ENCODE assay signal across 36 cellular contexts in the genomic region with DNA sequence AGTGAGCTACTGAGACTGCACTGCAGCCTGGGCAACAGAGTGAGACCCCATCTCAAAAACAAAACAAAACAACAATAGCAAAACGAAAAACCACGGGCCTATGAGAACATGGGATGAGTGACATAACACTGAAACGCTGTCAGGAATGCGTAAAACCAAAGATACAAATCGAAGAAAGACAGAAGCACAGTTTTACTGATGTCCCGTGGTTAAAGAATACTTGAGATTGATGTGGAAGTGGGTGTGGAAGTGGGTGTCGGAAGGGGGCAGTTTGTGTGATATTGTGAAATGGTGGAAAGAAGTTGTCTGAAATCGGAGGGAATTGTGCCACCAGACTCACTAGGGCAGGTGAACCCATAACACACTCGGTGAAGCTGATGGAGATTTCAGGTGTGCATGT. TPM values are rescaled to one million over a fixed set of nuclear protein-coding genes. Genes with fewer than 3 reads are reported as not detected.
"Had no signal": no experiment of that assay in that cellular context is flagged by ENCODE, and none has a peak within 500 bp of the region (broad histone marks: within the 10 kb centered on the region; RNA-seq: fewer than 3 reads in every experiment).

No MANE protein-coding gene starts in this region.

- H3K4me3 ChIP-seq: PC-9, SK-N-MC had no signal

- H3K27ac Mint-ChIP-seq: activated CD8-positive, alpha-beta T cell treated with anti-CD3 and anti-CD28 coated beads for 36 hours; activated naive CD4-positive, alpha-beta T cell treated with anti-CD3 and anti-CD28 coated beads for 36 hours; activated naive CD8-positive, alpha-beta T cell; activated naive CD8-positive, alpha-beta T cell treated with anti-CD3 and anti-CD28 coated beads, Interleukin-2, amount 50 U/mL, for 24 hours; activated T-cell treated with anti-CD3 and anti-CD28 coated beads, Interleukin-2, amount 50 U/mL, for 24 hours; activated T-helper 2 cell treated with anti-CD3 and anti-CD28 coated beads, Interferon-gamma antibody, Interleukin-2, Interleukin-4, amounts not matched to agents 10 μg/mL and 5 μg/mL and 100 μg/mL, durations not matched to agents 14 hours and 24 hours and 36 hours had no signal

- H3K9me3 Mint-ChIP-seq: activated CD8-positive, alpha-beta T cell treated with anti-CD3 and anti-CD28 coated beads for 36 hours; activated naive CD4-positive, alpha-beta T cell treated with anti-CD3 and anti-CD28 coated beads for 36 hours; activated naive CD8-positive, alpha-beta T cell treated with anti-CD3 and anti-CD28 coated beads, Interleukin-2, amount 50 U/mL, for 24 hours; activated T-cell treated with anti-CD3 and anti-CD28 coated beads, Interleukin-2, amount 50 U/mL, for 24 hours; activated T-helper 2 cell treated with anti-CD3 and anti-CD28 coated beads, Interferon-gamma antibody, Interleukin-2, Interleukin-4, amounts not matched to agents 10 μg/mL and 5 μg/mL and 100 μg/mL, durations not matched to agents 14 hours and 24 hours and 36 hours; brain had no signal

- H3K36me3 Mint-ChIP-seq: brain had no signal

- H3K4me2 ChIP-seq: PC-9 had no signal

- FAIRE-seq: bronchial epithelial cell, RCC 7860, TTC549 had no signal

- H3K4me1 Mint-ChIP-seq: brain had no signal

- H2AFZ ChIP-seq: PC-9 had no signal

- DNase-seq: activated CD4-positive, alpha-beta T cell treated with anti-CD3 and anti-CD28 coated beads for 4 hours; activated CD4-positive, alpha-beta T cell treated with anti-CD3 and anti-CD28 coated beads, Interleukin-2, amount 50 U/mL, for 1 hour; activated CD8-positive, alpha-beta T cell treated with anti-CD3 and anti-CD28 coated beads for 36 hours; activated gamma-delta T cell; activated naive CD4-positive, alpha-beta T cell treated with anti-CD3 and anti-CD28 coated beads for 36 hours; activated naive CD8-positive, alpha-beta T cell treated with anti-CD3 and anti-CD28 coated beads, Interleukin-2, amount 50 U/mL, for 24 hours; activated T-cell treated with anti-CD3 and anti-CD28 coated beads, Interleukin-2, amount 50 U/mL, for 24 hours; anterior cingulate cortex; caudate nucleus; cerebellar nuclear complex; Karpas-422; NCI-H1105 treated with DMSO at 0.1 percent for 48 hours; NCI-H1436; NCI-H1694; NCI-H2029; NCI-H2107; NCI-H2171; NCI-H510A; NCI-H526; NCI-H748 treated with DMSO at 0.1 percent for 48 hours; PC-9; Right ventricle myocardium superior; T1000 had no signal

- ATAC-seq: activated CD4-positive, CD25-positive, alpha-beta regulatory T cell treated with anti-CD3 and anti-CD28 coated beads, Interleukin-2, amount 50 U/mL, for 24 hours; activated CD8-positive, alpha-beta T cell treated with anti-CD3 and anti-CD28 coated beads for 36 hours; activated naive CD8-positive, alpha-beta T cell treated with anti-CD3 and anti-CD28 coated beads, Interleukin-2, amount 50 U/mL, for 24 hours had no signal

- H3K4me3 Mint-ChIP-seq: activated CD8-positive, alpha-beta T cell treated with anti-CD3 and anti-CD28 coated beads for 36 hours; activated naive CD4-positive, alpha-beta T cell treated with anti-CD3 and anti-CD28 coated beads for 36 hours; activated naive CD8-positive, alpha-beta T cell; activated naive CD8-positive, alpha-beta T cell treated with anti-CD3 and anti-CD28 coated beads, Interleukin-2, amount 50 U/mL, for 24 hours; activated T-cell treated with anti-CD3 and anti-CD28 coated beads, Interleukin-2, amount 50 U/mL, for 24 hours; brain had no signal

- H3K27ac ChIP-seq: PC-9, SK-N-MC had no signal

- H3K27me3 Mint-ChIP-seq: activated CD8-positive, alpha-beta T cell treated with anti-CD3 and anti-CD28 coated beads for 36 hours; activated naive CD8-positive, alpha-beta T cell; activated naive CD8-positive, alpha-beta T cell treated with anti-CD3 and anti-CD28 coated beads, Interleukin-2, amount 50 U/mL, for 24 hours; activated T-cell treated with anti-CD3 and anti-CD28 coated beads, Interleukin-2, amount 50 U/mL, for 24 hours had no signal

RNA-seq across cellular contexts. Expression of a gene that starts 9.5 kb away (rescaled TPM):
- total RNA-seq: activated CD8-positive, alpha-beta memory T cell treated with anti-CD3 and anti-CD28 coated beads for 36 hours; activated CD8-positive, alpha-beta T cell treated with anti-CD3 and anti-CD28 coated beads for 36 hours; activated naive CD4-positive, alpha-beta T cell treated with anti-CD3 and anti-CD28 coated beads for 36 hours; OCI-LY7; T-helper 1 cell treated with Interleukin-12 subunit alpha and Interleukin-12 subunit beta and Interleukin-4 antibody, amounts not matched to agents 30 ng/mL and 1 ng/mL, for 36 hours; T-helper 2 cell treated with Interferon-gamma antibody and Interleukin-4, amounts not matched to agents 100 ng/mL and 5 ng/mL, for 36 hours had no signal

RNA-seq across cellular contexts. Expression of a gene that starts 36.3 kb away (rescaled TPM):
- total RNA-seq: activated CD8-positive, alpha-beta T cell treated with anti-CD3 and anti-CD28 coated beads for 36 hours; activated naive CD4-positive, alpha-beta T cell treated with anti-CD3 and anti-CD28 coated beads for 36 hours; activated T-helper 2 cell treated with anti-CD3 and anti-CD28 coated beads, Interferon-gamma antibody, Interleukin-2, Interleukin-4, amounts not matched to agents 10 μg/mL and 5 μg/mL and 100 μg/mL, durations not matched to agents 14 hours and 24 hours and 36 hours; bronchial epithelial cell; MCF 10A; T-helper 1 cell treated with Interleukin-12 subunit alpha and Interleukin-12 subunit beta and Interleukin-4 antibody, amounts not matched to agents 30 ng/mL and 1 ng/mL, for 36 hours; T-helper 2 cell treated with Interferon-gamma antibody and Interleukin-4, amounts not matched to agents 100 ng/mL and 5 ng/mL, for 36 hours had no signal

RNA-seq across cellular contexts. Expression of a gene that starts 38.7 kb away (rescaled TPM):
- total RNA-seq: activated CD8-positive, alpha-beta memory T cell treated with anti-CD3 and anti-CD28 coated beads for 36 hours; activated naive CD4-positive, alpha-beta T cell treated with anti-CD3 and anti-CD28 coated beads for 36 hours; activated T-helper 2 cell treated with anti-CD3 and anti-CD28 coated beads, Interferon-gamma antibody, Interleukin-2, Interleukin-4, amounts not matched to agents 10 μg/mL and 5 μg/mL and 100 μg/mL, durations not matched to agents 14 hours and 24 hours and 36 hours; MCF 10A had no signal
